Comparison of ENCODE assay signal across 33 cellular contexts in genomic region chr12:8504351-8504750, GRCh38. TPM values are rescaled to one million over a fixed set of nuclear protein-coding genes. Genes with fewer than 3 reads are reported as not detected.
"Had no signal": no experiment of that assay in that cellular context is flagged by ENCODE, and none has a peak within 500 bp of the region (broad histone marks: within the 10 kb centered on the region; RNA-seq: fewer than 3 reads in every experiment).

No MANE protein-coding gene starts in this region.

- H3K27ac ChIP-seq: colonic mucosa, epithelial cell of prostate, esophagus squamous epithelium, gastrocnemius medialis, heart right ventricle, left lung, lower lobe of right lung had no signal

- H3K4me3 ChIP-seq: colonic mucosa, esophagus squamous epithelium, gastrocnemius medialis, heart right ventricle, left lung, lower lobe of right lung had no signal

- H3K4me1 ChIP-seq: colonic mucosa, esophagus squamous epithelium, gastrocnemius medialis, heart right ventricle, lower lobe of right lung had no signal

- ATAC-seq: esophagus mucosa; gastrocnemius medialis; heart right ventricle; left cardiac atrium; left lung; left ventricle myocardium superior; lower lobe of right lung; naive thymus-derived CD4-positive, alpha-beta T cell had no signal

- DNase-seq: colonic mucosa; cortex of kidney; effector CD4-positive, alpha-beta T cell; effector memory CD4-positive, alpha-beta T cell; erythroblast; esophagus squamous epithelium; foreskin melanocyte; gastrocnemius medialis; glutamatergic neuron; head of caudate nucleus; heart right ventricle; hippocampal formation; left cardiac atrium; left lung; left ventricle myocardium superior; lower lobe of right lung; mesenchymal stem cell; midbrain; naive thymus-derived CD4-positive, alpha-beta T cell had no signal

- H3K9me3 Mint-ChIP-seq: dendritic cell treated with granulocyte-macrophage colony-stimulating factor and Interleukin-4, amounts not matched to agents 40 ng/mL and 50 ng/mL, for 4 days; naive thymus-derived CD4-positive, alpha-beta T cell had no signal

- H3K36me3 Mint-ChIP-seq: naive thymus-derived CD4-positive, alpha-beta T cell had no signal

- H3K27me3 ChIP-seq: colonic mucosa, gastrocnemius medialis had no signal

- H3K27ac Mint-ChIP-seq: dendritic cell treated with granulocyte-macrophage colony-stimulating factor and Interleukin-4, amounts not matched to agents 40 ng/mL and 50 ng/mL, for 4 days; naive thymus-derived CD4-positive, alpha-beta T cell had no signal

- H3K4me3 Mint-ChIP-seq: dendritic cell treated with granulocyte-macrophage colony-stimulating factor and Interleukin-4, amounts not matched to agents 40 ng/mL and 50 ng/mL, for 4 days; naive thymus-derived CD4-positive, alpha-beta T cell had no signal

RNA-seq across cellular contexts. Expression of gene CLEC4D, which starts 9.0 kb away (rescaled TPM):
- total RNA-seq: chondrocyte, dermis microvascular lymphatic vessel endothelial cell, endothelial cell of umbilical vein, fibroblast of villous mesenchyme, glomerular endothelial cell, kidney epithelial cell, left ventricle myocardium superior, lung microvascular endothelial cell, mucosa of gallbladder had no signal
- polyA plus RNA-seq: endothelial cell of umbilical vein; keratinocyte; naive thymus-derived CD4-positive, alpha-beta T cell had no signal

RNA-seq across cellular contexts. Expression of gene CLEC4E, which starts 36.4 kb away (rescaled TPM):
- total RNA-seq: chondrocyte, dermis microvascular lymphatic vessel endothelial cell, endothelial cell of umbilical vein, esophagus mucosa, fibroblast of villous mesenchyme, lung microvascular endothelial cell had no signal
- polyA plus RNA-seq: endothelial cell of umbilical vein; keratinocyte; naive thymus-derived CD4-positive, alpha-beta T cell had no signal

RNA-seq across cellular contexts. Expression of gene CLEC6A, which starts 48.6 kb away (rescaled TPM):
- total RNA-seq: chondrocyte, colonic mucosa, dermis microvascular lymphatic vessel endothelial cell, endothelial cell of umbilical vein, esophagus mucosa, esophagus squamous epithelium, fibroblast of villous mesenchyme, gastrocnemius medialis, glomerular endothelial cell, kidney epithelial cell, left cardiac atrium, left ventricle myocardium superior, lower leg skin, lung microvascular endothelial cell, mesenteric fat pad, mucosa of gallbladder had no signal
- polyA plus RNA-seq: endothelial cell of umbilical vein; heart right ventricle; keratinocyte; naive thymus-derived CD4-positive, alpha-beta T cell had no signal
